Comparison of ENCODE assay signal across 21 cellular contexts in genomic region chr6:37550436-37550835, GRCh38. TPM values are rescaled to one million over a fixed set of nuclear protein-coding genes. Genes with fewer than 3 reads are reported as not detected.
DNase-seq lines count a peak whose midpoint lies in the region; ATAC-seq, FAIRE-seq and TF ChIP-seq lines count a peak whose summit lies in the region.
"Had no signal": no experiment of that assay in that cellular context is flagged by ENCODE, and none has a peak within 500 bp of the region (broad histone marks: within the 10 kb centered on the region; RNA-seq: fewer than 3 reads in every experiment).

No MANE protein-coding gene starts in this region.

- POLR2A ChIA-PET in HepG2 (lab: Yijun Ruan, JAX): no interaction called here

- H3K36me3 Mint-ChIP-seq in brain: no peaks in the 10 kb centered on the region

- H3K9ac ChIP-seq in HepG2 (ENCODE audit: insufficient read depth, low read depth, low read length): no peak overlapping the region

- ATAC-seq in HepG2 (no peak), HG03097 (IDR thresholded peaks at IDR 0.05; ENCODE audit: low FRiP score, unreplicated experiment) (no peak), body of pancreas (no peak)

- peaks cover 74% of the 10 kb centered on the region for H3K4me1 Mint-ChIP-seq in brain

- H3K27me3 ChIP-seq in MG63 (no peaks in the 10 kb centered on the region), HepG2 (ENCODE audit: control insufficient read depth in 1 of 2, insufficient read depth in 2 of 2, low read length in 2 of 2) (peaks cover 5 to 67% of the 10 kb centered on the region in 2 experiments), tibial artery (peaks cover 0 to 25% of the 10 kb centered on the region in 2 donors), body of pancreas (no peaks in the 10 kb centered on the region), dorsolateral prefrontal cortex (no peaks in the 10 kb centered on the region)
- H3K27me3 ChIP-seq: adrenal gland, spleen had no signal

- no peak overlapping the region for H3K4me3 Mint-ChIP-seq in brain
- H3K4me3 Mint-ChIP-seq: activated CD4-positive, alpha-beta T cell treated with anti-CD3 and anti-CD28 coated beads, Interleukin-2, amount 10 ng/mL, durations not matched to agents 7 days and 5 days had no signal

- H3K4me2 ChIP-seq in HepG2 (ENCODE audit: low read depth, low read length): no peak overlapping the region

- no peaks in the 10 kb centered on the region for H4K20me1 ChIP-seq in HepG2 (ENCODE audit: insufficient read depth, low read length)

- H3K4me1 ChIP-seq in HepG2 (ENCODE audit: insufficient read depth, low read length): no peaks in the 10 kb centered on the region
- peaks cover 0 to 11% (median 5%) of the 10 kb centered on the region in 4 donors for H3K4me1 ChIP-seq in tibial artery
- H3K4me1 ChIP-seq in body of pancreas: no peaks in the 10 kb centered on the region

- no peaks in the 10 kb centered on the region for H3K79me2 ChIP-seq in HepG2 (ENCODE audit: insufficient read depth, low read length)

- WGBS in HepG2 (ENCODE audit: low lambda C conversion rate): 26% methylated on average over 6 of the region's 6 CpGs
- WGBS in body of pancreas, 2 donors: 73 to 87% methylated on average over 4 to 6 of the region's 6 CpGs

- no peaks in the 10 kb centered on the region for H3K36me3 ChIP-seq in MG63
- H3K36me3 ChIP-seq in HepG2 (replicated peaks in 1 of 2; ENCODE audit: control insufficient read depth in 1 of 2, insufficient read depth in 2 of 2, low read length in 2 of 2): no peaks in the 10 kb centered on the region
- no peaks in the 10 kb centered on the region for H3K36me3 ChIP-seq in tibial artery
- no peaks in the 10 kb centered on the region for H3K36me3 ChIP-seq in body of pancreas (replicated peaks in 1 of 2; ENCODE audit: insufficient read depth in 1 of 2, low read depth in 2 of 2)
- H3K36me3 ChIP-seq: adrenal gland, spleen had no signal

- in situ Hi-C loops in HepG2 (cut with HindIII; ENCODE audit: extremely low pct_ligation_motif_present, low pct_unique_long_range_greater_than_20kb): no loop called here

- intact Hi-C loops in HepG2 (cut with micrococcal nuclease; ENCODE audit: unreplicated experiment) (no loop called here), tibial artery (cut with DNase I; ENCODE audit: low total_unique reads) (no loop called here), body of pancreas (cut with DNase I) (no loop called here), dorsolateral prefrontal cortex (cut with DNase I) (no loop called here)

- CTCF ChIA-PET in HepG2 (lab: Yijun Ruan, JAX; ENCODE audit: low intra/inter-chr PET ratio, low total read pairs): no interaction called here

- no peak overlapping the region for H3K4me3 ChIP-seq in MG63
- H3K4me3 ChIP-seq in HepG2 (replicated peaks in 1 of 3; ENCODE audit: insufficient read depth in 1 of 3, low read depth in 2 of 3, low read length in 3 of 3): no peak overlapping the region
- H3K4me3 ChIP-seq in tibial artery: no peak overlapping the region
- H3K4me3 ChIP-seq in body of pancreas: no peak overlapping the region
- H3K4me3 ChIP-seq in dorsolateral prefrontal cortex: no peak overlapping the region
- H3K4me3 ChIP-seq: adrenal gland, spleen had no signal

- H3K27ac Mint-ChIP-seq in brain: peak overlapping the region in 4 of 5 experiments; percentile 45 to 92 (median 66)
- H3K27ac Mint-ChIP-seq: activated CD4-positive, alpha-beta T cell treated with anti-CD3 and anti-CD28 coated beads, Interleukin-2, amount 10 ng/mL, durations not matched to agents 7 days and 5 days had no signal

- no peak for TF ChIP-seq POLR2A in HepG2 (IDR thresholded peaks at IDR 0.05; ENCODE audit: insufficient read depth in 1 of 2, low read depth in 2 of 2, low read length in 2 of 2)
- TF ChIP-seq POLR2A in body of pancreas (IDR thresholded peaks at IDR 0.05): no peak

- TF ChIP-seq CTCF in brain (conservative IDR thresholded peaks at IDR 0.05) (no peak), HepG2 (CRISPR knock-in tag; IDR thresholded peaks at IDR 0.05) (no peak), tibial artery (IDR thresholded peaks at IDR 0.05) (no peak), body of pancreas (IDR thresholded peaks at IDR 0.05) (no peak), dorsolateral prefrontal cortex (IDR thresholded peaks at IDR 0.05 in 54 of 56, conservative IDR thresholded peaks at IDR 0.05 in 2 of 56; ENCODE audit: low read depth in 1 of 56, partially characterized antibody in 56 of 56) (no peak)

- no peak for TF ChIP-seq RAD21 in HepG2 (CRISPR knock-in tag; IDR thresholded peaks at IDR 0.05)

- H2AFZ ChIP-seq in HepG2 (ENCODE audit: low read length): no peak overlapping the region

- no peaks in the 10 kb centered on the region for H3K9me3 Mint-ChIP-seq in brain
- H3K9me3 Mint-ChIP-seq: activated CD4-positive, alpha-beta T cell treated with anti-CD3 and anti-CD28 coated beads, Interleukin-2, amount 10 ng/mL, durations not matched to agents 7 days and 5 days had no signal

- TF ChIP-seq EP300 in HepG2 (IDR thresholded peaks at IDR 0.05; ENCODE audit: low read depth in 2 of 2, low read length in 2 of 2): no peak
- TF ChIP-seq EP300 in HepG2 (CRISPR knock-in tag; IDR thresholded peaks at IDR 0.05; ENCODE audit: borderline replicate concordance): no peak

- no peak overlapping the region for H3K27ac ChIP-seq in HepG2 (ENCODE audit: extremely low read length, insufficient read depth, low read length)
- no peak overlapping the region for H3K27ac ChIP-seq in tibial artery
- no peak overlapping the region for H3K27ac ChIP-seq in body of pancreas
- no peak overlapping the region for H3K27ac ChIP-seq in dorsolateral prefrontal cortex
- H3K27ac ChIP-seq: adrenal gland, HL-60 had no signal

- no peaks in the 10 kb centered on the region for H3K27me3 Mint-ChIP-seq in brain

- DNase-seq in AG20443 (ENCODE audit: low spot score) (peak; percentile 75), MG63 (peak; percentile 67), HepG2 (ENCODE audit: low spot score) (no peak), tibial artery (no peak), body of pancreas (no peak), dorsolateral prefrontal cortex (no peak)
- DNase-seq: activated CD4-positive, alpha-beta T cell treated with anti-CD3 and anti-CD28 coated beads, Interleukin-2, amount 10 ng/mL, durations not matched to agents 7 days and 5 days; activated T-cell treated with anti-CD3 and anti-CD28 coated beads, Interleukin-2, amount 50 U/mL, for 48 hours; adrenal gland; DMS153; H7; Kasumi-1; NCI-H187 treated with DMSO at 0.1 percent for 48 hours; NCI-H69; Right ventricle myocardium superior; spleen; T-helper 9 cell had no signal

- FAIRE-seq in HepG2 (lab: Jason Lieb, UNC): no peak
- FAIRE-seq: islet of Langerhans had no signal

- H3K9me3 ChIP-seq in MG63 (no peaks in the 10 kb centered on the region), HepG2 (ENCODE audit: low read length) (no peaks in the 10 kb centered on the region), tibial artery (no peaks in the 10 kb centered on the region), body of pancreas (no peaks in the 10 kb centered on the region)
- H3K9me3 ChIP-seq: adrenal gland, spleen had no signal

- no TSS peak for BruUV-seq in HepG2 (replicated peaks; lab: Mats Ljungman, UMichigan)

TF ChIP-seq in HepG2, 621 proteins besides CTCF, POLR2A, EP300 and RAD21 (continues in another document):
- no peak for TF ChIP-seq ZNF431 (CRISPR knock-in tag; IDR thresholded peaks at IDR 0.05; ENCODE audit: borderline replicate concordance, low read depth)

RNA-seq across cellular contexts. Expression of gene CCDC167, which starts 50.7 kb away (rescaled TPM):
- 30.6 and 71.3 TPM in 2 replicates for total RNA-seq in MG63 (2014; rRNA removed; shearing (Covaris generic); ENCODE audit: low replicate concordance)
- polyA plus RNA-seq in brain (ENCODE audit: insufficient read depth, low read depth, low replicate concordance): 233 TPM
- 66.8 and 72.4 TPM in 2 replicates for total RNA-seq in HepG2 (2016; rRNA removed; fragmentation: Illumina TruSeq; extraction: Trizol)
- total RNA-seq in HepG2 (2016; cell fraction: cytosol; rRNA removed; fragmentation: Illumina TruSeq; extraction: Trizol; ENCODE audit: low read depth): 41.5 and 58.5 TPM in 2 replicates
- 69.4 and 83.1 TPM in 2 replicates for total RNA-seq in HepG2 (2016; cell fraction: insoluble cytoplasmic fraction; rRNA removed; fragmentation: Illumina TruSeq; extraction: Trizol)
- 47.6 and 63.2 TPM in 2 replicates for total RNA-seq in HepG2 (2016; cell fraction: membrane; rRNA removed; fragmentation: Illumina TruSeq; extraction: Trizol)
- 23.1 and 27.7 TPM in 2 replicates for total RNA-seq in HepG2 (2016; cell fraction: nucleus; rRNA removed; fragmentation: Illumina TruSeq; extraction: Trizol)
- 44.0 and 48.4 TPM in 2 replicates for polyA plus RNA-seq in HepG2 (2011; rRNA removed)
- polyA plus RNA-seq in HepG2 (2011; cell fraction: cytosol; rRNA removed): 65.1 and 68.9 TPM in 2 replicates
- polyA plus RNA-seq in HepG2 (2011; cell fraction: nucleus; rRNA removed): 24.4 and 25.2 TPM in 2 replicates
- polyA plus RNA-seq in HepG2 (2012): 27.5 and 30.7 TPM in 2 replicates
- polyA plus RNA-seq in HepG2 (2016; cell fraction: cytosol; fragmentation: Illumina TruSeq; extraction: Trizol; ENCODE audit: low read depth): 56.9 and 82.2 TPM in 2 replicates
- polyA plus RNA-seq in HepG2 (2016; cell fraction: insoluble cytoplasmic fraction; fragmentation: Illumina TruSeq; extraction: Trizol; ENCODE audit: low read depth): 94.3 and 99.6 TPM in 2 replicates
- 61.8 and 62.4 TPM in 2 replicates for polyA plus RNA-seq in HepG2 (2016; cell fraction: membrane; fragmentation: Illumina TruSeq; extraction: Trizol; ENCODE audit: low read depth)
- polyA plus RNA-seq in HepG2 (2016; cell fraction: nucleus; fragmentation: Illumina TruSeq; extraction: Trizol; ENCODE audit: insufficient read depth, low read depth): 51.1 and 54.5 TPM in 2 replicates
- 14.3 and 18.2 TPM in 2 replicates for polyA minus RNA-seq in HepG2 (2011; rRNA and poly(A)+ RNA removed; ENCODE audit: low replicate concordance)
- 6.4 and 11.3 TPM in 2 replicates for polyA minus RNA-seq in HepG2 (2011; cell fraction: cytosol; rRNA and poly(A)+ RNA removed)
- polyA minus RNA-seq in HepG2 (2011; cell fraction: nucleus; rRNA and poly(A)+ RNA removed): 6.3 and 11.4 TPM in 2 replicates
- 10 to 100 TPM in 1 of 2 donors, 1 to 10 TPM in 1; 7.6 to 10.9 TPM for total RNA-seq in body of pancreas
- total RNA-seq in dorsolateral prefrontal cortex: 10 to 100 TPM in 114 of 120 experiments, 1 to 10 TPM in 6; 4.7 to 37.8 (median 16.6) TPM

Comparison
In these comparisons a context has a peak if more than half of its experiments do, and no peak if none do; other contexts are left out.
1. DNase-seq: peak in AG20443 (single experiment) and MG63 (single experiment); none in HepG2 (single experiment), tibial artery (0 of 2), body of pancreas (0 of 4) and dorsolateral prefrontal cortex (0 of 10).